In genomic region chr5:133962801-133963476, GRCh38 we compare ENCODE assay signal across 10 cellular contexts. TPM values are rescaled to one million over a fixed set of nuclear protein-coding genes. Genes with fewer than 3 reads are reported as not detected.
DNase-seq lines count a peak whose midpoint lies in the region; ATAC-seq, FAIRE-seq and TF ChIP-seq lines count a peak whose summit lies in the region.
"Had no signal": no experiment of that assay in that cellular context is flagged by ENCODE, and none has a peak within 500 bp of the region (broad histone marks: within the 10 kb centered on the region; RNA-seq: fewer than 3 reads in every experiment).

No MANE protein-coding gene starts in this region.

- peak overlapping the region; percentile 93 for H3K27ac Mint-ChIP-seq in nephron progenitor cell

- peak overlapping the region; percentile 49 for H3K4me3 Mint-ChIP-seq in nephron progenitor cell

- POLR2A ChIA-PET in K562 (lab: Yijun Ruan, JAX), result interaction anchor here (1.1 to 2.1 kb wide), 3 partner anchors 9 to 25 kb away, joined by 3 to 13 read pairs (median 10); no protein-coding TSS in a partner anchor

- peaks cover 15% of the 10 kb centered on the region for H3K9me3 Mint-ChIP-seq in nephron progenitor cell

- H3K4me2 ChIP-seq in K562 (ENCODE audit: insufficient read depth, low read length), result peak overlapping the region; percentile 3; the same call in 1 of the 2 replicates

- H3K27me3 ChIP-seq in K562 (ENCODE audit: control insufficient read depth in 2 of 2, insufficient read depth in 2 of 2, low read length in 2 of 2), result no peaks in the 10 kb centered on the region

- TF ChIP-seq CTCF in K562 (IDR thresholded peaks at IDR 0.05 in 2 of 3, conservative IDR thresholded peaks at IDR 0.05 in 1 of 3; ENCODE audit: insufficient read depth in 2 of 3, low read depth in 1 of 3, low read length in 3 of 3) (no peak), nephron progenitor cell (IDR thresholded peaks at IDR 0.05) (no peak)

- no peaks in the 10 kb centered on the region for H4K20me1 ChIP-seq in K562 (replicated peaks; ENCODE audit: control insufficient read depth, insufficient read depth, low read length)

- H3K36me3 ChIP-seq in K562 (ENCODE audit: control insufficient read depth, insufficient read depth, low read length), result peaks cover 32% of the 10 kb centered on the region; the same call in 2 of the 3 replicates

- peak; percentile 51 for ATAC-seq in K562
- ATAC-seq in GM21576 (IDR thresholded peaks at IDR 0.05; ENCODE audit: unreplicated experiment), result no peak
- ATAC-seq in HG03175 (IDR thresholded peaks at IDR 0.05; ENCODE audit: unreplicated experiment), result no peak

- H3K9ac ChIP-seq in K562 (ENCODE audit: insufficient read depth in 1 of 2, low read depth in 2 of 2, low read length in 2 of 2), result no peak overlapping the region

- TF ChIP-seq POLR2A in K562 (conservative IDR thresholded peaks at IDR 0.05), result no peak

- TF ChIP-seq RAD21 in K562 (CRISPR knock-in tag; conservative IDR thresholded peaks at IDR 0.05 in 1 of 2, IDR thresholded peaks at IDR 0.05 in 1 of 2), result no peak

- no peak overlapping the region for H2AFZ ChIP-seq in K562 (ENCODE audit: low read depth, low read length)

- H3K27ac ChIP-seq in K562 (ENCODE audit: extremely low read depth, low read depth, low read length), result peak overlapping the region; percentile 66; the same call in 2 of the 3 replicates

- no peaks in the 10 kb centered on the region for H3K9me3 ChIP-seq in K562 (replicated peaks; ENCODE audit: control insufficient read depth, insufficient read depth, low read depth, low read length)

- no peaks in the 10 kb centered on the region for H3K27me3 Mint-ChIP-seq in nephron progenitor cell (ENCODE audit: low read depth, poor library complexity)

- intact Hi-C loops in K562 (cut with micrococcal nuclease), result no loop called here

- H3K4me1 ChIP-seq in K562 (replicated peaks in 1 of 2; ENCODE audit: control insufficient read depth in 2 of 2, insufficient read depth in 2 of 2, low read length in 2 of 2), result peaks cover 0 to 17% of the 10 kb centered on the region in 2 experiments; a peak in 3 of 5 replicates

- in situ Hi-C loops in KBM-7 (cut with MboI; ENCODE audit: low pct_unique_long_range_greater_than_20kb, low sequenced_read_pairs), result no loop called here
- in situ Hi-C loops in K562 (cut with MboI), result no loop called here

- peak; percentile 48 for FAIRE-seq in K562 (lab: Jason Lieb, UNC)
- FAIRE-seq: H1 had no signal

- WGBS in K562 (ENCODE audit: insufficient coverage, low coverage, missing lambda C conversion rate), result 33% methylated on average over 2 of the region's 2 CpGs

- peaks cover 35% of the 10 kb centered on the region for H3K36me3 Mint-ChIP-seq in nephron progenitor cell (ENCODE audit: low read depth)

- H3K9me1 ChIP-seq in K562 (ENCODE audit: control insufficient read depth, insufficient read depth, low read length), result no peaks in the 10 kb centered on the region

- peaks cover 77% of the 10 kb centered on the region for H3K79me2 ChIP-seq in K562 (ENCODE audit: control insufficient read depth, insufficient read depth, low read length)

- peak; percentile 62 for TF ChIP-seq EP300 in K562 (IDR thresholded peaks at IDR 0.05; ENCODE audit: low read length)

- peaks cover 47% of the 10 kb centered on the region for H3K4me1 Mint-ChIP-seq in nephron progenitor cell

- DNase-seq in COLO829 (ENCODE audit: low spot score) (peak; percentile 48), KBM-7 (peak; percentile 66), K562 (ENCODE audit: extremely low read depth in 1 of 4, low spot score in 3 of 4) (peak in 2 of 4 experiments; percentile 43 to 66), nephron progenitor cell (no peak), activated gamma-delta T cell treated with Interleukin-2 at 50 U/mL for 16 hours (no peak)
- DNase-seq in stimulated activated CD4-positive, alpha-beta T cell treated with anti-CD3 and anti-CD28 coated beads, Interleukin-4, amount 100 ng/mL, for 1 hour, result no peak
- DNase-seq: T1000 had no signal

- BruUV-seq in K562 (replicated peaks; lab: Mats Ljungman, UMichigan), result no TSS peak

- CTCF ChIA-PET in K562 (lab: Yijun Ruan, JAX; ENCODE audit: low intra/inter-chr PET ratio), result interaction anchor here (0.6 kb wide), 1 partner anchor 325 kb away, joined by 3 read pairs; no protein-coding TSS in a partner anchor

- no peak overlapping the region for H3K4me3 ChIP-seq in K562

TF ChIP-seq in K562, 482 proteins besides CTCF, POLR2A, EP300 and RAD21 (continues in another document):
- TF ChIP-seq ZNF584 (CRISPR knock-in tag; IDR thresholded peaks at IDR 0.05; ENCODE audit: low read depth), result peak; percentile 69; the same call in 1 of the 2 replicates
- TF ChIP-seq ZNF232 (CRISPR knock-in tag; IDR thresholded peaks at IDR 0.05), result no peak
- peak; percentile 93 for TF ChIP-seq SMAD4 (CRISPR knock-in tag; conservative IDR thresholded peaks at IDR 0.05)
- TF ChIP-seq ZNF121 (CRISPR knock-in tag; conservative IDR thresholded peaks at IDR 0.05), result no peak
- TF ChIP-seq TRIM24 (IDR thresholded peaks at IDR 0.05), result peak in 1 of 2 experiments; percentile 33; a peak in 1 of 4 replicates
- no peak for TF ChIP-seq RBM15 (IDR thresholded peaks at IDR 0.05; ENCODE audit: insufficient read depth, low read length)
- no peak for TF ChIP-seq CAMTA2 (CRISPR knock-in tag; conservative IDR thresholded peaks at IDR 0.05)
- TF ChIP-seq ZNF436 (CRISPR knock-in tag; IDR thresholded peaks at IDR 0.05), result no peak
- TF ChIP-seq, protein P1, sequence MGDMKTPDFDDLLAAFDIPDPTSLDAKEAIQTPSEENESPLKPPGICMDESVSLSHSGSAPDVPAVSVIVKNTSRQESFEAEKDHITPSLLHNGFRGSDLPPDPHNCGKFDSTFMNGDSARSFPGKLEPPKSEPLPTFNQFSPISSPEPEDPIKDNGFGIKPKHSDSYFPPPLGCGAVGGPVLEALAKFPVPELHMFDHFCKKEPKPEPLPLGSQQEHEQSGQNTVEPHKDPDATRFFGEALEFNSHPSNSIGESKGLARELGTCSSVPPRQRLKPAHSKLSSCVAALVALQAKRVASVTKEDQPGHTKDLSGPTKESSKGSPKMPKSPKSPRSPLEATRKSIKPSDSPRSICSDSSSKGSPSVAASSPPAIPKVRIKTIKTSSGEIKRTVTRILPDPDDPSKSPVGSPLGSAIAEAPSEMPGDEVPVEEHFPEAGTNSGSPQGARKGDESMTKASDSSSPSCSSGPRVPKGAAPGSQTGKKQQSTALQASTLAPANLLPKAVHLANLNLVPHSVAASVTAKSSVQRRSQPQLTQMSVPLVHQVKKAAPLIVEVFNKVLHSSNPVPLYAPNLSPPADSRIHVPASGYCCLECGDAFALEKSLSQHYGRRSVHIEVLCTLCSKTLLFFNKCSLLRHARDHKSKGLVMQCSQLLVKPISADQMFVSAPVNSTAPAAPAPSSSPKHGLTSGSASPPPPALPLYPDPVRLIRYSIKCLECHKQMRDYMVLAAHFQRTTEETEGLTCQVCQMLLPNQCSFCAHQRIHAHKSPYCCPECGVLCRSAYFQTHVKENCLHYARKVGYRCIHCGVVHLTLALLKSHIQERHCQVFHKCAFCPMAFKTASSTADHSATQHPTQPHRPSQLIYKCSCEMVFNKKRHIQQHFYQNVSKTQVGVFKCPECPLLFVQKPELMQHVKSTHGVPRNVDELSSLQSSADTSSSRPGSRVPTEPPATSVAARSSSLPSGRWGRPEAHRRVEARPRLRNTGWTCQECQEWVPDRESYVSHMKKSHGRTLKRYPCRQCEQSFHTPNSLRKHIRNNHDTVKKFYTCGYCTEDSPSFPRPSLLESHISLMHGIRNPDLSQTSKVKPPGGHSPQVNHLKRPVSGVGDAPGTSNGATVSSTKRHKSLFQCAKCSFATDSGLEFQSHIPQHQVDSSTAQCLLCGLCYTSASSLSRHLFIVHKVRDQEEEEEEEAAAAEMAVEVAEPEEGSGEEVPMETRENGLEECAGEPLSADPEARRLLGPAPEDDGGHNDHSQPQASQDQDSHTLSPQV (IDR thresholded peaks at IDR 0.05), result 0 out of 2 replicates have a peak, but pooled peaks have one; percentile 45

RNA-seq across cellular contexts. Expression of gene C5orf15, which starts 5.5 kb away (rescaled TPM):
- 43.2 and 55.8 TPM in 2 replicates for total RNA-seq in K562 (2011; cell fraction: chromatin; rRNA removed; ENCODE audit: low replicate concordance)
- 42.0 and 45.9 TPM in 2 replicates for total RNA-seq in K562 (2011; cell fraction: nucleolus; rRNA removed)
- total RNA-seq in K562 (2011; cell fraction: nucleoplasm; rRNA removed), result 49.2 and 65.0 TPM in 2 replicates
- total RNA-seq in K562 (2014; rRNA removed) (23.3 and 28.2 TPM in 2 replicates), K562 (2014; rRNA removed; fragmentation: Illumina TruSeq; extraction: Trizol) (44.0 and 45.6 TPM in 2 replicates), K562 (2015; rRNA removed; fragmentation: Illumina TruSeq; extraction: Trizol) (35.5 and 36.3 TPM in 2 replicates), K562 (2021) (22.7 and 24.0 TPM in 2 replicates)
- polyA plus RNA-seq in K562 (2011; rRNA removed) (50.7 and 52.0 TPM in 2 replicates), K562 (2014; fragmentation: Illumina TruSeq; extraction: Trizol) (46.4 and 49.8 TPM in 2 replicates), K562 (2014; fragmentation: Nextera tagmentation; extraction: Ambion mirVana) (10 to 100 TPM; 30.0 to 32.5 TPM), K562 (2014; rRNA removed) (35.7 and 40.2 TPM in 2 replicates)
- 25.2 and 36.2 TPM in 2 replicates for polyA plus RNA-seq in K562 (2011; cell fraction: cytosol; rRNA removed)
- 20.3 and 25.9 TPM in 2 replicates for polyA plus RNA-seq in K562 (2011; cell fraction: nucleus; rRNA removed)
- polyA plus RNA-seq in K562 (2012), result 23.1 and 36.4 TPM in 2 replicates
- 44.5 and 49.8 TPM in 2 replicates for polyA minus RNA-seq in K562 (2011; rRNA and poly(A)+ RNA removed)
- 23.3 and 43.8 TPM in 2 replicates for polyA minus RNA-seq in K562 (2011; cell fraction: cytosol; rRNA and poly(A)+ RNA removed)
- 9.3 and 15.6 TPM in 2 replicates for polyA minus RNA-seq in K562 (2011; cell fraction: nucleus; rRNA and poly(A)+ RNA removed)

RNA-seq across cellular contexts. Expression of gene VDAC1, which starts 41.8 kb away (rescaled TPM):
- 105 and 116 TPM in 2 replicates for total RNA-seq in K562 (2011; cell fraction: chromatin; rRNA removed; ENCODE audit: low replicate concordance)
- 68.0 and 70.9 TPM in 2 replicates for total RNA-seq in K562 (2011; cell fraction: nucleolus; rRNA removed)
- 116 and 155 TPM in 2 replicates for total RNA-seq in K562 (2011; cell fraction: nucleoplasm; rRNA removed)
- total RNA-seq in K562 (2014; rRNA removed) (224 and 228 TPM in 2 replicates), K562 (2014; rRNA removed; fragmentation: Illumina TruSeq; extraction: Trizol) (366 and 402 TPM in 2 replicates), K562 (2015; rRNA removed; fragmentation: Illumina TruSeq; extraction: Trizol) (319 and 320 TPM in 2 replicates), K562 (2021) (257 and 267 TPM in 2 replicates)
- polyA plus RNA-seq in K562 (2011; rRNA removed) (155 and 168 TPM in 2 replicates), K562 (2014; fragmentation: Illumina TruSeq; extraction: Trizol) (343 and 365 TPM in 2 replicates), K562 (2014; fragmentation: Nextera tagmentation; extraction: Ambion mirVana) (100 to 1,000 TPM; 293 to 301 TPM), K562 (2014; rRNA removed) (221 and 243 TPM in 2 replicates)
- polyA plus RNA-seq in K562 (2011; cell fraction: cytosol; rRNA removed), result 84.1 and 126 TPM in 2 replicates
- 76.3 and 97.2 TPM in 2 replicates for polyA plus RNA-seq in K562 (2011; cell fraction: nucleus; rRNA removed)
- 230 and 274 TPM in 2 replicates for polyA plus RNA-seq in K562 (2012)
- 252 and 302 TPM in 2 replicates for polyA minus RNA-seq in K562 (2011; rRNA and poly(A)+ RNA removed)
- polyA minus RNA-seq in K562 (2011; cell fraction: cytosol; rRNA and poly(A)+ RNA removed), result 143 and 162 TPM in 2 replicates
- polyA minus RNA-seq in K562 (2011; cell fraction: nucleus; rRNA and poly(A)+ RNA removed), result 29.8 and 47.0 TPM in 2 replicates

Comparison
In these comparisons a context has a peak if more than half of its experiments do, and no peak if none do; other contexts are left out.
1. DNase-seq: peak in COLO829 (single experiment) and KBM-7 (single experiment); none in nephron progenitor cell (single experiment), activated gamma-delta T cell treated with Interleukin-2 at 50 U/mL for 16 hours (single experiment) and stimulated activated CD4-positive, alpha-beta T cell treated with anti-CD3 and anti-CD28 coated beads, Interleukin-4, amount 100 ng/mL, for 1 hour (single experiment).